Comparison of ENCODE assay signal across 26 cellular contexts in genomic region chr12:12799163-12799920, GRCh38.
"Had no signal": no experiment of that assay in that cellular context is flagged by ENCODE, and none has a peak within 500 bp of the region (broad histone marks: within the 10 kb centered on the region; RNA-seq: fewer than 3 reads in every experiment).

No MANE protein-coding gene starts in this region.

- H3K36me3 Mint-ChIP-seq: activated naive CD8-positive, alpha-beta T cell; brain; mesothelial cell of epicardium; naive B cell had no signal

- H3K4me3 Mint-ChIP-seq: activated CD4-positive, alpha-beta T cell treated with anti-CD3 and anti-CD28 coated beads for 36 hours; activated naive CD8-positive, alpha-beta T cell; brain; mesothelial cell of epicardium; stimulated activated effector memory CD8-positive, alpha-beta T cell treated with anti-CD3 and anti-CD28 coated beads, Interleukin-12 subunit alpha, Interleukin-12 subunit beta, amount 100 ng/mL, for 72 hours had no signal

- H3K27me3 ChIP-seq: adrenal gland, ascending aorta, pancreas, stomach, thyroid gland, upper lobe of right lung had no signal

- H3K4me1 ChIP-seq: ascending aorta, prostate gland had no signal

- H3K36me3 ChIP-seq: adrenal gland, ascending aorta, pancreas, prostate gland, stomach, thyroid gland, upper lobe of right lung had no signal

- H3K27me3 Mint-ChIP-seq: activated CD4-positive, alpha-beta T cell treated with anti-CD3 and anti-CD28 coated beads for 36 hours; activated naive CD8-positive, alpha-beta T cell; brain; naive B cell had no signal

- H3K27ac Mint-ChIP-seq: activated CD4-positive, alpha-beta T cell treated with anti-CD3 and anti-CD28 coated beads for 36 hours; activated naive CD8-positive, alpha-beta T cell; mesothelial cell of epicardium; stimulated activated effector memory CD8-positive, alpha-beta T cell treated with anti-CD3 and anti-CD28 coated beads, Interleukin-12 subunit alpha, Interleukin-12 subunit beta, amount 100 ng/mL, for 72 hours had no signal

- DNase-seq: activated CD4-positive, alpha-beta T cell treated with anti-CD3 and anti-CD28 coated beads for 36 hours; activated CD4-positive, CD25-positive, alpha-beta regulatory T cell; activated effector memory CD4-positive, alpha-beta T cell treated with Interleukin-2 at 50 U/mL for 16 hours; activated naive CD4-positive, alpha-beta T cell treated with Interleukin-2 at 50 U/mL for 16 hours; adrenal gland; cortex of kidney; islet precursor cell; left ventricle myocardium superior; naive B cell; nucleus accumbens; pancreas; retina; stimulated activated CD4-positive, alpha-beta T cell treated with anti-CD3 and anti-CD28 coated beads, Interleukin-12 subunit alpha, Interleukin-12 subunit beta, amount 100 ng/mL, for 4 hours; stimulated activated CD4-positive, alpha-beta T cell treated with anti-CD3 and anti-CD28 coated beads, Interleukin-4, amount 100 ng/mL, for 24 hours; stomach; thyroid gland; upper lobe of right lung had no signal

- H3K27ac ChIP-seq: adrenal gland, ascending aorta, pancreas, prostate gland, thyroid gland, upper lobe of right lung had no signal

- FAIRE-seq: frontal cortex, pancreas had no signal

- H3K9me3 Mint-ChIP-seq: brain; mesothelial cell of epicardium; naive B cell; stimulated activated effector memory CD8-positive, alpha-beta T cell treated with anti-CD3 and anti-CD28 coated beads, Interleukin-12 subunit alpha, Interleukin-12 subunit beta, amount 100 ng/mL, for 72 hours had no signal

- H3K9me3 ChIP-seq: adrenal gland, ascending aorta, pancreas, prostate gland, stomach, thyroid gland, upper lobe of right lung had no signal

- ATAC-seq: activated CD4-positive, alpha-beta T cell treated with anti-CD3 and anti-CD28 coated beads for 36 hours; left ventricle myocardium superior; pancreas; sciatic nerve; stimulated activated effector memory CD8-positive, alpha-beta T cell treated with anti-CD3 and anti-CD28 coated beads, Interleukin-12 subunit alpha, Interleukin-12 subunit beta, amount 100 ng/mL, for 72 hours; upper lobe of right lung had no signal

- H3K4me3 ChIP-seq: adrenal gland, ascending aorta, pancreas, prostate gland, skin epidermis, stomach, thyroid gland, upper lobe of right lung had no signal
